Comparison of ENCODE assay signal across 14 cellular contexts in genomic region chr1:151502035-151502728, GRCh38. TPM values are rescaled to one million over a fixed set of nuclear protein-coding genes. Genes with fewer than 3 reads are reported as not detected.
DNase-seq lines count a peak whose midpoint lies in the region; ATAC-seq and TF ChIP-seq lines count a peak whose summit lies in the region.
"Had no signal": no experiment of that assay in that cellular context is flagged by ENCODE, and none has a peak within 500 bp of the region (broad histone marks: within the 10 kb centered on the region; RNA-seq: fewer than 3 reads in every experiment).

No MANE protein-coding gene starts in this region.

- peak; percentile 19 for ATAC-seq in left colon
- ATAC-seq in HG02571 (IDR thresholded peaks at IDR 0.05; ENCODE audit: unreplicated experiment): no peak
- no peak for ATAC-seq in HG03159 (IDR thresholded peaks at IDR 0.05; ENCODE audit: unreplicated experiment)

- intact Hi-C loops in Calu3 (cut with micrococcal nuclease; ENCODE audit: unreplicated experiment) (no loop called here), left colon (cut with DNase I, micrococcal nuclease) (no loop called here)

- H3K27me3 Mint-ChIP-seq in Calu3 (ENCODE audit: unreplicated experiment) (no peaks in the 10 kb centered on the region), progenitor cell of endocrine pancreas (no peaks in the 10 kb centered on the region)

- H3K36me3 Mint-ChIP-seq in Calu3 (ENCODE audit: insufficient read depth, unreplicated experiment) (no peaks in the 10 kb centered on the region), progenitor cell of endocrine pancreas (ENCODE audit: insufficient read depth) (no peaks in the 10 kb centered on the region)

- peaks cover 39% of the 10 kb centered on the region for H3K4me1 Mint-ChIP-seq in Calu3 (ENCODE audit: low read depth, unreplicated experiment)
- peaks cover 26% of the 10 kb centered on the region for H3K4me1 Mint-ChIP-seq in progenitor cell of endocrine pancreas (ENCODE audit: low read depth)

- H3K4me3 Mint-ChIP-seq in Calu3 (ENCODE audit: low read depth, unreplicated experiment): no peak overlapping the region
- H3K4me3 Mint-ChIP-seq in progenitor cell of endocrine pancreas (ENCODE audit: low read depth): no peak overlapping the region

- H3K9me3 Mint-ChIP-seq in Calu3 (ENCODE audit: low read depth, unreplicated experiment) (no peaks in the 10 kb centered on the region), progenitor cell of endocrine pancreas (ENCODE audit: low read depth) (no peaks in the 10 kb centered on the region)

- BruUV-seq in Calu3 (replicated peaks; lab: Mats Ljungman, UMichigan): no TSS peak

- TF ChIP-seq CTCF in Calu3 (IDR thresholded peaks at IDR 0.05; ENCODE audit: unreplicated experiment) (no peak), progenitor cell of endocrine pancreas (IDR thresholded peaks at IDR 0.05; ENCODE audit: unreplicated experiment) (no peak)

- DNase-seq in Calu3 (no peak), OCI-M1 (lab: John Stamatoyannopoulos, UW) (peak; percentile 63), left colon (no peak), progenitor cell of endocrine pancreas (ENCODE audit: low spot score, unreplicated experiment) (no peak), cortex of kidney (lab: John Stamatoyannopoulos, UW) (no peak)
- DNase-seq: COR-L47, EL, KG1, NCI-H1048, NCI-H1436 treated with DMSO at 0.1 percent for 48 hours, NCI-H2029 treated with DMSO at 0.1 percent for 48 hours, NCI-H774 had no signal

- H3K27ac Mint-ChIP-seq in Calu3 (ENCODE audit: unreplicated experiment) (peak overlapping the region; percentile 5), progenitor cell of endocrine pancreas (peak overlapping the region; percentile 59)

- CTCF ChIA-PET in Calu3 (lab: Charles Lee): interaction anchor here (0.9 kb wide), 1 partner anchor 9 kb away, joined by 3 read pairs; the partner anchor contains the start of gene CGN

RNA-seq across cellular contexts. Expression of gene CGN, which starts 9.0 kb away (rescaled TPM):
- total RNA-seq in Calu3 (2022) (113 and 131 TPM in 2 replicates), left colon (100 to 1,000 TPM; 182 to 188 TPM), progenitor cell of endocrine pancreas (127 and 128 TPM in 2 replicates)

RNA-seq across cellular contexts. Expression of gene TUFT1, which starts 37.9 kb away (rescaled TPM):
- total RNA-seq in Calu3 (2022) (31.4 and 34.3 TPM in 2 replicates), left colon (10 to 100 TPM; 19.7 to 30.2 TPM), progenitor cell of endocrine pancreas (12.5 and 14.4 TPM in 2 replicates)

RNA-seq across cellular contexts. Expression of gene POGZ, which starts 42.9 kb away (rescaled TPM):
- 118 and 128 TPM in 2 replicates for total RNA-seq in Calu3 (2022)
- 10 to 100 TPM; 55.4 to 70.9 TPM for total RNA-seq in left colon
- 188 and 189 TPM in 2 replicates for total RNA-seq in progenitor cell of endocrine pancreas
